10 cellular contexts compared by ENCODE assay signal in the genomic region with DNA sequence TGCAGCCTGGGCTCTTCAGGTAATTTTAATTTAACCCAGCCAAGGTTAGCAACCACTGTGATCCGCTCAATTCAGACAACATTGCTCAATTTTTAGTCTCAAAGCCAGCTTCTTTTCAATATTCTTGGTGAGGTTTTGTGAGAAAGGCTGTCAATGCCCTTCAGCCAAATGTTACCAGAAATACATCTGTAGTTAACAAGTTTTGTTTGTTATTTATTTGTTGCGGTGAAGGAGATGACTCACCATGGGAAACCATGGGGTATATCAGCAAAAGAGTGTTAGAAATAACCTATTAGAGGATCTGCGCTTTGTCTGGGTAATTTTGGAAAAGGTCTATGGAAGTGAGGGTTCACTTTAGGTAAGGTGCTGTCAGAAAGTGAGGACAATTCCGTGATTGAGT. TPM values are rescaled to one million over a fixed set of nuclear protein-coding genes. Genes with fewer than 3 reads are reported as not detected.
"Had no signal": no experiment of that assay in that cellular context is flagged by ENCODE, and none has a peak within 500 bp of the region (broad histone marks: within the 10 kb centered on the region; RNA-seq: fewer than 3 reads in every experiment).

No MANE protein-coding gene starts in this region.

- H3K9me3 ChIP-seq: HAP-1 had no signal

- FAIRE-seq: HTR-8/SVneo, K562 had no signal

- H3K36me3 ChIP-seq: HAP-1 had no signal

- ATAC-seq: HCT116, K562 had no signal

- DNase-seq: GOT3, H7, HFFc6, IMR-90, KG1 had no signal

- H3K4me3 ChIP-seq: HAP-1, K562 had no signal

RNA-seq across cellular contexts. Expression of gene SLC9C1, which starts 5.0 kb away (rescaled TPM):
- total RNA-seq: HFFc6, HT-29, IMR-90, K562 had no signal
- polyA plus RNA-seq: IMR-90, K562 had no signal

RNA-seq across cellular contexts. Expression of gene CD200, which starts 43.9 kb away (rescaled TPM):
- total RNA-seq: HFFc6 had no signal
- polyA plus RNA-seq: K562 had no signal
